ENCODE assay signal across 30 cellular contexts in genomic region chr19:15945301-15945700, GRCh38. TPM values are rescaled to one million over a fixed set of nuclear protein-coding genes. Genes with fewer than 3 reads are reported as not detected.
"Had no signal": no experiment of that assay in that cellular context is flagged by ENCODE, and none has a peak within 500 bp of the region (broad histone marks: within the 10 kb centered on the region; RNA-seq: fewer than 3 reads in every experiment).

No MANE protein-coding gene starts in this region.

- H3K27me3 ChIP-seq: thyroid gland, tibial nerve, upper lobe of left lung, upper lobe of right lung, vagina had no signal

- H3K27ac ChIP-seq: stomach, suprapubic skin, thoracic aorta, thyroid gland, tibial artery, tibial nerve, transverse colon, upper lobe of left lung, upper lobe of right lung, uterus, vagina had no signal

- H3K4me3 ChIP-seq: stomach, suprapubic skin, thoracic aorta, thyroid gland, tibial artery, tibial nerve, transverse colon, upper lobe of left lung, upper lobe of right lung, uterus, vagina had no signal

- H3K9me3 ChIP-seq: thyroid gland, upper lobe of right lung, vagina had no signal

- H3K4me1 ChIP-seq: stomach, suprapubic skin, thyroid gland, tibial artery, tibial nerve, transverse colon, upper lobe of left lung, upper lobe of right lung, uterus, vagina had no signal

- DNase-seq: stimulated activated CD4-positive, alpha-beta T cell treated with anti-CD3 and anti-CD28 coated beads, Interleukin-2, amount 100 ng/mL, for 48 hours; stimulated activated CD4-positive, alpha-beta T cell treated with anti-CD3 and anti-CD28 coated beads, Interleukin-4, amount 100 ng/mL, for 1 hour; stimulated activated CD4-positive, alpha-beta T cell treated with anti-CD3 and anti-CD28 coated beads, Interleukin-4, amount 100 ng/mL, for 24 hours; stimulated activated CD4-positive, alpha-beta T cell treated with anti-CD3 and anti-CD28 coated beads, Interleukin-4, amount 100 ng/mL, for 4 hours; stimulated activated CD8-positive, alpha-beta memory T cell treated with anti-CD3 and anti-CD28 coated beads, Interleukin-4, amount 100 ng/mL, for 48 hours; stimulated activated naive B cell treated with anti-CD40 and anti-IgM and Interleukin-4, amounts not matched to agents 10 μg/mL and 1 μg/mL and 100 μg/mL, for 72 hours; stimulated activated naive CD4-positive, alpha-beta T cell; stimulated activated naive CD4-positive, alpha-beta T cell treated with Interleukin-2 at 50 U/mL for 16 hours; stimulated activated naive CD8-positive, alpha-beta T cell treated with anti-CD3 and anti-CD28 coated beads, Interleukin-15, amount 100 ng/mL, for 72 hours; stimulated activated naive CD8-positive, alpha-beta T cell treated with anti-CD3 and anti-CD28 coated beads, Interleukin-15, Interleukin-2, amounts not matched to agents 100 U/mL and 50 U/mL, for 24 hours; stomach; substantia nigra; thyroid gland; tibial artery; transverse colon; trophoblast cell; upper lobe of left lung; upper lobe of right lung; uterus had no signal

- ATAC-seq: stimulated activated effector memory CD8-positive, alpha-beta T cell treated with anti-CD3 and anti-CD28 coated beads, Interleukin-12 subunit alpha, Interleukin-12 subunit beta, amount 100 ng/mL, for 72 hours; stimulated activated memory B cell treated with anti-CD40 and anti-IgM and Interleukin-4, amounts not matched to agents 10 μg/mL and 1 μg/mL and 100 μg/mL, for 72 hours; stimulated activated naive B cell treated with anti-CD40 and anti-IgM and Interleukin-4, amounts not matched to agents 10 μg/mL and 1 μg/mL and 100 μg/mL, for 72 hours; stimulated activated naive CD8-positive, alpha-beta T cell treated with anti-CD3 and anti-CD28 coated beads, Interleukin-15, amount 100 ng/mL, for 72 hours; stimulated activated naive CD8-positive, alpha-beta T cell treated with anti-CD3 and anti-CD28 coated beads, Interleukin-15, Interleukin-2, amounts not matched to agents 100 U/mL and 50 U/mL, for 24 hours; upper lobe of right lung had no signal

- H3K36me3 ChIP-seq: stomach, suprapubic skin, thoracic aorta, thyroid gland, tibial artery, tibial nerve, transverse colon, upper lobe of left lung, upper lobe of right lung, uterus, vagina had no signal

RNA-seq across cellular contexts. Expression of gene OR10H4, which starts 3.5 kb away (rescaled TPM):
- total RNA-seq: stomach, subcutaneous adipose tissue, suprapubic skin, temporal lobe, thoracic aorta, thyroid gland, tibial nerve, transverse colon, upper lobe of left lung, upper lobe of right lung, ureter, urinary bladder, uterus, vagina had no signal
- polyA plus RNA-seq: stomach, thymus, urinary bladder had no signal

RNA-seq across cellular contexts. Expression of gene CYP4F11, which starts 11.0 kb away (rescaled TPM):
- total RNA-seq: temporal lobe had no signal

RNA-seq across cellular contexts. Expression of gene CYP4F2, which starts 47.4 kb away (rescaled TPM):
- total RNA-seq: subcutaneous adipose tissue, temporal lobe, thoracic aorta, thyroid gland, tibial nerve, upper lobe of right lung, urinary bladder had no signal
